In the genomic region with DNA sequence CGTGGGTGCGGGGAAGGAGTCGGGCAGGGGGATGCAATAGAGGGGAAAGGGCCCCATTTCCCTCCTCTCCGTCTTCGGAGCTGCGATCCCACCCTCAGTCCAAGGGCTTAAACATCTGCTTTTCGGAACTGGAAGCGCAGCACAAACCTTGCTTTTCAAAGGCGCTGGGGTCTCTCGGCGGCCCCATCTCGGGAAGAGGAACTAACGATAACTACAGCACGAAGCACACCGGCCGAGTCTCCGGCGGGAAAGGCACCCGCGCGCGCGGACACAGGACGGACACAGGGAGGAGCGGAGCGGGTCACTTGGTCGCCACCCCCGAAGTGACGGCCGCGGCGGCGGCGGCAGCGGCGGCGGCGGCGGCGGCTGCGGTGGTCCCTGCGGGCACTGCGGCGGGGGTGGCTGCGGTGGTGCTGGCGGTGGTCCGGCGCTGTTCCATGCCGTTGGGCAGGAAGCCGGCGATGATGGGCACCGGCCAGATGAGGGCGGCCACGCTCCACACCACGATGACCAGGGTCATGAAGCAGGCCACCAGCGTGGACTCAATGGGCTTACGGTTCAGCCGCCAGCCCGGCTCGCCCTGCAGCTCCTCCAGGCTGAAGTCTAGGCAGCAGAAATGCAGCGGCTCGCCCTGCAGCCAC, we compare ENCODE assay signal across 1 cellular context.
A peak's percentile ranks its signal among the peaks of the same experiment; 100 is the strongest.
TF ChIP-seq lines count a peak whose summit lies in the region.

No MANE protein-coding gene starts in this region.

TF ChIP-seq in HepG2, 621 proteins besides CTCF, POLR2A, EP300 and RAD21 (continued from another document and continues in another):
- TF ChIP-seq, protein P1, sequence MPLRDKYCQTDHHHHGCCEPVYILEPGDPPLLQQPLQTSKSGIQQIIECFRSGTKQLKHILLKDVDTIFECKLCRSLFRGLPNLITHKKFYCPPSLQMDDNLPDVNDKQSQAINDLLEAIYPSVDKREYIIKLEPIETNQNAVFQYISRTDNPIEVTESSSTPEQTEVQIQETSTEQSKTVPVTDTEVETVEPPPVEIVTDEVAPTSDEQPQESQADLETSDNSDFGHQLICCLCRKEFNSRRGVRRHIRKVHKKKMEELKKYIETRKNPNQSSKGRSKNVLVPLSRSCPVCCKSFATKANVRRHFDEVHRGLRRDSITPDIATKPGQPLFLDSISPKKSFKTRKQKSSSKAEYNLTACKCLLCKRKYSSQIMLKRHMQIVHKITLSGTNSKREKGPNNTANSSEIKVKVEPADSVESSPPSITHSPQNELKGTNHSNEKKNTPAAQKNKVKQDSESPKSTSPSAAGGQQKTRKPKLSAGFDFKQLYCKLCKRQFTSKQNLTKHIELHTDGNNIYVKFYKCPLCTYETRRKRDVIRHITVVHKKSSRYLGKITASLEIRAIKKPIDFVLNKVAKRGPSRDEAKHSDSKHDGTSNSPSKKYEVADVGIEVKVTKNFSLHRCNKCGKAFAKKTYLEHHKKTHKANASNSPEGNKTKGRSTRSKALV (CRISPR knock-in tag; IDR thresholded peaks at IDR 0.05): 0 out of 2 replicates have a peak, but pooled peaks have one; percentile 68
- TF ChIP-seq, protein P2, sequence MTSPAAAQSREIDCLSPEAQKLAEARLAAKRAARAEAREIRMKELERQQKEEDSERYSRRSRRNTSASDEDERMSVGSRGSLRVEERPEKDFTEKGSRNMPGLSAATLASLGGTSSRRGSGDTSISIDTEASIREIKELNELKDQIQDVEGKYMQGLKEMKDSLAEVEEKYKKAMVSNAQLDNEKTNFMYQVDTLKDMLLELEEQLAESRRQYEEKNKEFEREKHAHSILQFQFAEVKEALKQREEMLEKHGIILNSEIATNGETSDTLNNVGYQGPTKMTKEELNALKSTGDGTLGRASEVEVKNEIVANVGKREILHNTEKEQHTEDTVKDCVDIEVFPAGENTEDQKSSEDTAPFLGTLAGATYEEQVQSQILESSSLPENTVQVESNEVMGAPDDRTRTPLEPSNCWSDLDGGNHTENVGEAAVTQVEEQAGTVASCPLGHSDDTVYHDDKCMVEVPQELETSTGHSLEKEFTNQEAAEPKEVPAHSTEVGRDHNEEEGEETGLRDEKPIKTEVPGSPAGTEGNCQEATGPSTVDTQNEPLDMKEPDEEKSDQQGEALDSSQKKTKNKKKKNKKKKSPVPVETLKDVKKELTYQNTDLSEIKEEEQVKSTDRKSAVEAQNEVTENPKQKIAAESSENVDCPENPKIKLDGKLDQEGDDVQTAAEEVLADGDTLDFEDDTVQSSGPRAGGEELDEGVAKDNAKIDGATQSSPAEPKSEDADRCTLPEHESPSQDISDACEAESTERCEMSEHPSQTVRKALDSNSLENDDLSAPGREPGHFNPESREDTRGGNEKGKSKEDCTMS (CRISPR knock-in tag; conservative IDR thresholded peaks at IDR 0.05): no peak
- TF ChIP-seq FOXM1 (CRISPR knock-in tag; IDR thresholded peaks at IDR 0.05) (no peak), SMAD3 (CRISPR knock-in tag; IDR thresholded peaks at IDR 0.05) (no peak), KLF16 (CRISPR knock-in tag; IDR thresholded peaks at IDR 0.05) (0 out of 4 replicates have a peak, but pooled peaks of 1 of the 2 experiments have one; percentile 9), PRMT3 (CRISPR knock-in tag; IDR thresholded peaks at IDR 0.05; ENCODE audit: borderline replicate concordance, low read depth) (0 out of 2 replicates have a peak, but pooled peaks have one; percentile 34), TSC22D2 (CRISPR knock-in tag; IDR thresholded peaks at IDR 0.05; ENCODE audit: borderline replicate concordance) (no peak), U2AF2 (IDR thresholded peaks at IDR 0.05; ENCODE audit: low read depth, low read length) (no peak), ZNF549 (CRISPR knock-in tag; IDR thresholded peaks at IDR 0.05) (no peak), ZKSCAN8 (CRISPR knock-in tag; IDR thresholded peaks at IDR 0.05; ENCODE audit: borderline replicate concordance) (no peak), ZNF33B (CRISPR knock-in tag; IDR thresholded peaks at IDR 0.05) (no peak), ZMYM4 (CRISPR knock-in tag; IDR thresholded peaks at IDR 0.05) (peak; percentile 40; the same call in 1 of the 2 replicates), XRCC5 (optimal IDR thresholded peaks at IDR 0.05; ENCODE audit: low read length) (no peak), ZNF563 (CRISPR knock-in tag; IDR thresholded peaks at IDR 0.05) (0 out of 2 replicates have a peak, but pooled peaks have one; percentile 18), SALL1 (CRISPR knock-in tag; IDR thresholded peaks at IDR 0.05) (0 out of 2 replicates have a peak, but pooled peaks have one; percentile 34), JUND (CRISPR knock-in tag; IDR thresholded peaks at IDR 0.05) (no peak), PHF20 (CRISPR knock-in tag; IDR thresholded peaks at IDR 0.05) (no peak), SRSF4 (IDR thresholded peaks at IDR 0.05; ENCODE audit: low read depth, low read length, poor library complexity, severe bottlenecking) (no peak), HCFC1 (IDR thresholded peaks at IDR 0.05; ENCODE audit: low read depth, low read length) (no peak), TAF15 (IDR thresholded peaks at IDR 0.05; ENCODE audit: low read depth, low read length, poor library complexity, severe bottlenecking) (no peak), ZSCAN22 (CRISPR knock-in tag; IDR thresholded peaks at IDR 0.05) (no peak), TCF12 (IDR thresholded peaks at IDR 0.05) (no peak), TCF12 (CRISPR knock-in tag; IDR thresholded peaks at IDR 0.05) (no peak), SAFB2 (CRISPR knock-in tag; IDR thresholded peaks at IDR 0.05; ENCODE audit: borderline replicate concordance, low read depth) (0 out of 2 replicates have a peak, but pooled peaks have one; percentile 38), MTF2 (CRISPR knock-in tag; IDR thresholded peaks at IDR 0.05; ENCODE audit: borderline replicate concordance) (peak; percentile 96; the same call in 1 of the 2 replicates), CHCHD3 (CRISPR knock-in tag; IDR thresholded peaks at IDR 0.05) (no peak)
- TF ChIP-seq, protein P3, sequence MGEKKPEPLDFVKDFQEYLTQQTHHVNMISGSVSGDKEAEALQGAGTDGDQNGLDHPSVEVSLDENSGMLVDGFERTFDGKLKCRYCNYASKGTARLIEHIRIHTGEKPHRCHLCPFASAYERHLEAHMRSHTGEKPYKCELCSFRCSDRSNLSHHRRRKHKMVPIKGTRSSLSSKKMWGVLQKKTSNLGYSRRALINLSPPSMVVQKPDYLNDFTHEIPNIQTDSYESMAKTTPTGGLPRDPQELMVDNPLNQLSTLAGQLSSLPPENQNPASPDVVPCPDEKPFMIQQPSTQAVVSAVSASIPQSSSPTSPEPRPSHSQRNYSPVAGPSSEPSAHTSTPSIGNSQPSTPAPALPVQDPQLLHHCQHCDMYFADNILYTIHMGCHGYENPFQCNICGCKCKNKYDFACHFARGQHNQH (CRISPR knock-in tag; IDR thresholded peaks at IDR 0.05): no peak
- TF ChIP-seq, protein P4, sequence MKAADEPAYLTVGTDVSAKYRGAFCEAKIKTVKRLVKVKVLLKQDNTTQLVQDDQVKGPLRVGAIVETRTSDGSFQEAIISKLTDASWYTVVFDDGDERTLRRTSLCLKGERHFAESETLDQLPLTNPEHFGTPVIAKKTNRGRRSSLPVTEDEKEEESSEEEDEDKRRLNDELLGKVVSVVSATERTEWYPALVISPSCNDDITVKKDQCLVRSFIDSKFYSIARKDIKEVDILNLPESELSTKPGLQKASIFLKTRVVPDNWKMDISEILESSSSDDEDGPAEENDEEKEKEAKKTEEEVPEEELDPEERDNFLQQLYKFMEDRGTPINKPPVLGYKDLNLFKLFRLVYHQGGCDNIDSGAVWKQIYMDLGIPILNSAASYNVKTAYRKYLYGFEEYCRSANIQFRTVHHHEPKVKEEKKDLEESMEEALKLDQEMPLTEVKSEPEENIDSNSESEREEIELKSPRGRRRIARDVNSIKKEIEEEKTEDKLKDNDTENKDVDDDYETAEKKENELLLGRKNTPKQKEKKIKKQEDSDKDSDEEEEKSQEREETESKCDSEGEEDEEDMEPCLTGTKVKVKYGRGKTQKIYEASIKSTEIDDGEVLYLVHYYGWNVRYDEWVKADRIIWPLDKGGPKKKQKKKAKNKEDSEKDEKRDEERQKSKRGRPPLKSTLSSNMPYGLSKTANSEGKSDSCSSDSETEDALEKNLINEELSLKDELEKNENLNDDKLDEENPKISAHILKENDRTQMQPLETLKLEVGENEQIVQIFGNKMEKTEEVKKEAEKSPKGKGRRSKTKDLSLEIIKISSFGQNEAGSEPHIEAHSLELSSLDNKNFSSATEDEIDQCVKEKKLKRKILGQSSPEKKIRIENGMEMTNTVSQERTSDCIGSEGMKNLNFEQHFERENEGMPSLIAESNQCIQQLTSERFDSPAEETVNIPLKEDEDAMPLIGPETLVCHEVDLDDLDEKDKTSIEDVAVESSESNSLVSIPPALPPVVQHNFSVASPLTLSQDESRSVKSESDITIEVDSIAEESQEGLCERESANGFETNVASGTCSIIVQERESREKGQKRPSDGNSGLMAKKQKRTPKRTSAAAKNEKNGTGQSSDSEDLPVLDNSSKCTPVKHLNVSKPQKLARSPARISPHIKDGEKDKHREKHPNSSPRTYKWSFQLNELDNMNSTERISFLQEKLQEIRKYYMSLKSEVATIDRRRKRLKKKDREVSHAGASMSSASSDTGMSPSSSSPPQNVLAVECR (CRISPR knock-in tag; IDR thresholded peaks at IDR 0.05; ENCODE audit: borderline replicate concordance): peak; percentile 56; the same call in 1 of the 2 replicates
- TF ChIP-seq, protein P5, sequence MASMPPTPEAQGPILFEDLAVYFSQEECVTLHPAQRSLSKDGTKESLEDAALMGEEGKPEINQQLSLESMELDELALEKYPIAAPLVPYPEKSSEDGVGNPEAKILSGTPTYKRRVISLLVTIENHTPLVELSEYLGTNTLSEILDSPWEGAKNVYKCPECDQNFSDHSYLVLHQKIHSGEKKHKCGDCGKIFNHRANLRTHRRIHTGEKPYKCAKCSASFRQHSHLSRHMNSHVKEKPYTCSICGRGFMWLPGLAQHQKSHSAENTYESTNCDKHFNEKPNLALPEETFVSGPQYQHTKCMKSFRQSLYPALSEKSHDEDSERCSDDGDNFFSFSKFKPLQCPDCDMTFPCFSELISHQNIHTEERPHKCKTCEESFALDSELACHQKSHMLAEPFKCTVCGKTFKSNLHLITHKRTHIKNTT (CRISPR knock-in tag; IDR thresholded peaks at IDR 0.05): no peak
- TF ChIP-seq, protein P6, sequence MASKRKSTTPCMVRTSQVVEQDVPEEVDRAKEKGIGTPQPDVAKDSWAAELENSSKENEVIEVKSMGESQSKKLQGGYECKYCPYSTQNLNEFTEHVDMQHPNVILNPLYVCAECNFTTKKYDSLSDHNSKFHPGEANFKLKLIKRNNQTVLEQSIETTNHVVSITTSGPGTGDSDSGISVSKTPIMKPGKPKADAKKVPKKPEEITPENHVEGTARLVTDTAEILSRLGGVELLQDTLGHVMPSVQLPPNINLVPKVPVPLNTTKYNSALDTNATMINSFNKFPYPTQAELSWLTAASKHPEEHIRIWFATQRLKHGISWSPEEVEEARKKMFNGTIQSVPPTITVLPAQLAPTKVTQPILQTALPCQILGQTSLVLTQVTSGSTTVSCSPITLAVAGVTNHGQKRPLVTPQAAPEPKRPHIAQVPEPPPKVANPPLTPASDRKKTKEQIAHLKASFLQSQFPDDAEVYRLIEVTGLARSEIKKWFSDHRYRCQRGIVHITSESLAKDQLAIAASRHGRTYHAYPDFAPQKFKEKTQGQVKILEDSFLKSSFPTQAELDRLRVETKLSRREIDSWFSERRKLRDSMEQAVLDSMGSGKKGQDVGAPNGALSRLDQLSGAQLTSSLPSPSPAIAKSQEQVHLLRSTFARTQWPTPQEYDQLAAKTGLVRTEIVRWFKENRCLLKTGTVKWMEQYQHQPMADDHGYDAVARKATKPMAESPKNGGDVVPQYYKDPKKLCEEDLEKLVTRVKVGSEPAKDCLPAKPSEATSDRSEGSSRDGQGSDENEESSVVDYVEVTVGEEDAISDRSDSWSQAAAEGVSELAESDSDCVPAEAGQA (IDR thresholded peaks at IDR 0.05; ENCODE audit: low read depth): peak; percentile 19; the same call in 1 of the 2 replicates
- TF ChIP-seq, protein P6 (CRISPR knock-in tag; IDR thresholded peaks at IDR 0.05; ENCODE audit: borderline replicate concordance): no peak
- TF ChIP-seq, protein P7, sequence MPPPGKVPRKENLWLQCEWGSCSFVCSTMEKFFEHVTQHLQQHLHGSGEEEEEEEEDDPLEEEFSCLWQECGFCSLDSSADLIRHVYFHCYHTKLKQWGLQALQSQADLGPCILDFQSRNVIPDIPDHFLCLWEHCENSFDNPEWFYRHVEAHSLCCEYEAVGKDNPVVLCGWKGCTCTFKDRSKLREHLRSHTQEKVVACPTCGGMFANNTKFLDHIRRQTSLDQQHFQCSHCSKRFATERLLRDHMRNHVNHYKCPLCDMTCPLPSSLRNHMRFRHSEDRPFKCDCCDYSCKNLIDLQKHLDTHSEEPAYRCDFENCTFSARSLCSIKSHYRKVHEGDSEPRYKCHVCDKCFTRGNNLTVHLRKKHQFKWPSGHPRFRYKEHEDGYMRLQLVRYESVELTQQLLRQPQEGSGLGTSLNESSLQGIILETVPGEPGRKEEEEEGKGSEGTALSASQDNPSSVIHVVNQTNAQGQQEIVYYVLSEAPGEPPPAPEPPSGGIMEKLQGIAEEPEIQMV (CRISPR knock-in tag; IDR thresholded peaks at IDR 0.05; ENCODE audit: low read depth): no peak
